ENCODE assay signal across 19 cellular contexts in the genomic region with DNA sequence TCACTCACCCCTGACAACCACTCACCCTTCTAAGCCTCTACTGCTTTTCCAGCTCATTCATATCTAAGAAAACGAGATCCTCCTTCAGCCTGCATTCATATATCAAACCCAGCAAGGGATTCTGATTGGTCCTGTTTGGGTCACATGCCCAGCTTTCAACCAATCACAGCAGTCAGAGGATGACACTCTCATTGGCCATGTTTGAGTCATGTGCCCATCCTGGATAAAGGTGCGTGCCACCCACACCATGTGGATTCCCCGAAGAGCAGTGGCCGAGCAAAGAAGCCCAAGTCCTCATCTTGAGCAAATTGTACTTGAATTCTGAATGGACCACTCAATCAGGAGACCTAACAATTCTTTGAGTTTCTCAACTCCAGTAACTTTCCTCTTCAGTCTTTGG. TPM values are rescaled to one million over a fixed set of nuclear protein-coding genes. Genes with fewer than 3 reads are reported as not detected.
"Had no signal": no experiment of that assay in that cellular context is flagged by ENCODE, and none has a peak within 500 bp of the region (broad histone marks: within the 10 kb centered on the region; RNA-seq: fewer than 3 reads in every experiment).

No MANE protein-coding gene starts in this region.

- H3K9me3 ChIP-seq: left ventricle myocardium inferior, stomach had no signal

- ATAC-seq: sciatic nerve had no signal

- H3K4me3 ChIP-seq: left ventricle myocardium inferior, neural progenitor cell, stomach had no signal

- DNase-seq: activated CD4-positive, alpha-beta T cell treated with anti-CD3 and anti-CD28 coated beads for 1 hour; activated CD4-positive, alpha-beta T cell treated with anti-CD3 and anti-CD28 coated beads, Interleukin-2, amount 50 U/mL, for 48 hours; activated naive CD4-positive, alpha-beta T cell treated with anti-CD3 and anti-CD28 coated beads, Interleukin-2, amount 50 U/mL, for 16 hours; activated T-cell treated with anti-CD3 and anti-CD28 coated beads, Interleukin-2, amount 50 U/mL, for 24 hours; dermis blood vessel endothelial cell; foreskin melanocyte; left ventricle myocardium inferior; naive B cell; stomach had no signal

- H3K27me3 ChIP-seq: neural progenitor cell, stomach had no signal

- H3K4me1 ChIP-seq: left ventricle myocardium inferior, neural progenitor cell, stomach had no signal

- H3K27ac ChIP-seq: epithelial cell of prostate, left ventricle myocardium inferior, neural progenitor cell, stomach had no signal

- FAIRE-seq: astrocyte had no signal

- H3K4me2 ChIP-seq: neural progenitor cell had no signal

- H3K9ac ChIP-seq: neural progenitor cell had no signal

- H3K36me3 ChIP-seq: left ventricle myocardium inferior, neural progenitor cell, stomach had no signal

- H2AFZ ChIP-seq: neural progenitor cell had no signal

RNA-seq across cellular contexts. Expression of gene SCNN1G, which starts 45.0 kb away (rescaled TPM):
- total RNA-seq: astrocyte, bronchial epithelial cell, fibroblast of lung, kidney epithelial cell, left ventricle myocardium inferior, mononuclear cell, osteocyte, pulmonary artery endothelial cell, sciatic nerve had no signal
- polyA plus RNA-seq: fibroblast of lung had no signal
